ENCODE assay signal across 11 cellular contexts in the genomic region with DNA sequence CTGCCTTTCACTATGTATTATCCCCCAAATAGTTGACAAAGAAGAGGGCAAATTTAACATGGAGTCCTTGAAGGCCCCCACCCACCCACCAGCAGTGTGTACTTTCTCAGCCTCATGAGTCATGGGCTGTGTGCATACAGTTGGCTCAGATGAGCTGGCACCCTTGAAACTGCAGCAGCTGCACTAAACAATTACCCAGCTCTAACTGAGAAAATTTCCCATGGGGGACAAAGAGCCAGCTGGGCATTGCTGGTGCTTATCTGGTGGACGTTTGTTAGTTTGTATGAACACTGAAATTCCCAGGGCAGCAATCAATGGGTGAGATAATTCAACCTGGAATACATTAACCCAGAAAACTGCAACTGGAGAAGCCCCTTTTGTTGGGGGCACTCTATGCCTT.
A peak's percentile ranks its signal among the peaks of the same experiment; 100 is the strongest.
DNase-seq lines count a peak whose midpoint lies in the region; ATAC-seq and TF ChIP-seq lines count a peak whose summit lies in the region.
"Had no signal": no experiment of that assay in that cellular context is flagged by ENCODE, and none has a peak within 500 bp of the region (broad histone marks: within the 10 kb centered on the region; RNA-seq: fewer than 3 reads in every experiment).

No MANE protein-coding gene starts in this region.

- intact Hi-C loops in left lung (cut with DNase I) = no loop called here
- intact Hi-C loops in activated T-helper 1 cell treated with anti-CD3 and anti-CD28 coated beads, Interleukin-12 subunit alpha, Interleukin-12 subunit beta, Interleukin-2, Interleukin-4 antibody, amounts not matched to agents 30 ng/mL and 10 ng/mL and 1 ng/mL, durations not matched to agents 14 hours and 24 hours and 36 hours (cut with micrococcal nuclease) = no loop called here

- POLR2A ChIA-PET in SK-N-SH (lab: Yijun Ruan, JAX) = no interaction called here

- TF ChIP-seq RAD21 in SK-N-SH (IDR thresholded peaks at IDR 0.05; ENCODE audit: low read length) = no peak

- H3K36me3 ChIP-seq in left lung (no peaks in the 10 kb centered on the region), SK-N-SH (replicated peaks in 1 of 2; ENCODE audit: control insufficient read depth in 1 of 2, insufficient read depth in 2 of 2, low read length in 1 of 2) (no peaks in the 10 kb centered on the region)

- WGBS in SK-N-SH (ENCODE audit: low lambda C conversion rate) = 0% methylated on average over 1 of the region's 1 CpG

- DNase-seq in DMS53 (lab: John Stamatoyannopoulos, UW) = peak; percentile 97
- DNase-seq in RPMI7951 (ENCODE audit: low read depth) = peak; percentile 26
- DNase-seq in left lung = no peak
- DNase-seq in SK-N-SH = no peak
- no peak for DNase-seq in RKO (ENCODE audit: low spot score)
- DNase-seq in activated T-helper 1 cell treated with anti-CD3 and anti-CD28 coated beads, Interleukin-12 subunit alpha, Interleukin-12 subunit beta, Interleukin-2, Interleukin-4 antibody, amounts not matched to agents 30 ng/mL and 10 ng/mL and 1 ng/mL, durations not matched to agents 14 hours and 24 hours and 36 hours (ENCODE audit: low spot score) = no peak
- DNase-seq in activated effector memory CD4-positive, alpha-beta T cell treated with anti-CD3 and anti-CD28 coated beads, Interleukin-2, amount 50 U/mL, for 16 hours = no peak
- DNase-seq: stimulated activated CD4-positive, alpha-beta T cell treated with anti-CD3 and anti-CD28 coated beads, Interleukin-4, amount 100 ng/mL, for 1 hour had no signal

- H3K9me3 ChIP-seq in left lung = no peaks in the 10 kb centered on the region
- no peaks in the 10 kb centered on the region for H3K9me3 ChIP-seq in SK-N-SH

- no peaks in the 10 kb centered on the region for H3K4me1 Mint-ChIP-seq in activated T-helper 1 cell treated with anti-CD3 and anti-CD28 coated beads, Interleukin-12 subunit alpha, Interleukin-12 subunit beta, Interleukin-2, Interleukin-4 antibody, amounts not matched to agents 30 ng/mL and 10 ng/mL and 1 ng/mL, durations not matched to agents 14 hours and 24 hours and 36 hours (ENCODE audit: low read depth)

- no peaks in the 10 kb centered on the region for H3F3A ChIP-seq in SK-N-SH (replicated peaks; ENCODE audit: insufficient read depth)

- no peak for TF ChIP-seq CTCF in left lung (IDR thresholded peaks at IDR 0.05)
- TF ChIP-seq CTCF in SK-N-SH (IDR thresholded peaks at IDR 0.05) = no peak

- H3K4me1 ChIP-seq in left lung (no peaks in the 10 kb centered on the region), SK-N-SH (ENCODE audit: control insufficient read depth in 1 of 2, insufficient read depth in 2 of 2, low read depth in 1 of 2, low read length in 1 of 2) (no peaks in the 10 kb centered on the region)

- H4K20me1 ChIP-seq in SK-N-SH (ENCODE audit: insufficient read depth) = no peaks in the 10 kb centered on the region

- H3K9me2 ChIP-seq in SK-N-SH = no peaks in the 10 kb centered on the region

- no peak overlapping the region for H3K4me3 Mint-ChIP-seq in activated T-helper 1 cell treated with anti-CD3 and anti-CD28 coated beads, Interleukin-12 subunit alpha, Interleukin-12 subunit beta, Interleukin-2, Interleukin-4 antibody, amounts not matched to agents 30 ng/mL and 10 ng/mL and 1 ng/mL, durations not matched to agents 14 hours and 24 hours and 36 hours
- H3K4me3 Mint-ChIP-seq: mesothelial cell of epicardium had no signal

- H3K27ac ChIP-seq in left lung = no peak overlapping the region
- no peak overlapping the region for H3K27ac ChIP-seq in SK-N-SH (ENCODE audit: low read depth in 2 of 2, low read length in 1 of 2)

- H3K9ac ChIP-seq in SK-N-SH = no peak overlapping the region

- no peaks in the 10 kb centered on the region for H3K36me3 Mint-ChIP-seq in activated T-helper 1 cell treated with anti-CD3 and anti-CD28 coated beads, Interleukin-12 subunit alpha, Interleukin-12 subunit beta, Interleukin-2, Interleukin-4 antibody, amounts not matched to agents 30 ng/mL and 10 ng/mL and 1 ng/mL, durations not matched to agents 14 hours and 24 hours and 36 hours (ENCODE audit: low read depth)
- H3K36me3 Mint-ChIP-seq: activated naive CD4-positive, alpha-beta T cell treated with anti-CD3 and anti-CD28 coated beads, Interleukin-2, amount 50 U/mL, for 72 hours had no signal

- H3K4me2 ChIP-seq in SK-N-SH = no peak overlapping the region

- no peak overlapping the region for H3K27ac Mint-ChIP-seq in activated T-helper 1 cell treated with anti-CD3 and anti-CD28 coated beads, Interleukin-12 subunit alpha, Interleukin-12 subunit beta, Interleukin-2, Interleukin-4 antibody, amounts not matched to agents 30 ng/mL and 10 ng/mL and 1 ng/mL, durations not matched to agents 14 hours and 24 hours and 36 hours
- H3K27ac Mint-ChIP-seq: activated naive CD4-positive, alpha-beta T cell treated with anti-CD3 and anti-CD28 coated beads, Interleukin-2, amount 50 U/mL, for 72 hours; mesothelial cell of epicardium had no signal

- no peak for TF ChIP-seq EP300 in SK-N-SH (IDR thresholded peaks at IDR 0.05; ENCODE audit: borderline replicate concordance in 1 of 2, low read depth in 1 of 2, low read length in 1 of 2)

- H3K27me3 ChIP-seq in left lung (no peaks in the 10 kb centered on the region), SK-N-SH (ENCODE audit: insufficient read depth) (no peaks in the 10 kb centered on the region)

- peaks cover 4% of the 10 kb centered on the region for H3K9me3 Mint-ChIP-seq in activated T-helper 1 cell treated with anti-CD3 and anti-CD28 coated beads, Interleukin-12 subunit alpha, Interleukin-12 subunit beta, Interleukin-2, Interleukin-4 antibody, amounts not matched to agents 30 ng/mL and 10 ng/mL and 1 ng/mL, durations not matched to agents 14 hours and 24 hours and 36 hours

- no peak overlapping the region for H3K4me3 ChIP-seq in left lung
- H3K4me3 ChIP-seq in SK-N-SH (ENCODE audit: low read depth in 2 of 2, low read length in 1 of 2) = no peak overlapping the region

- no peak overlapping the region for H2AFZ ChIP-seq in SK-N-SH (ENCODE audit: low read depth)

- no peaks in the 10 kb centered on the region for H3K27me3 Mint-ChIP-seq in activated T-helper 1 cell treated with anti-CD3 and anti-CD28 coated beads, Interleukin-12 subunit alpha, Interleukin-12 subunit beta, Interleukin-2, Interleukin-4 antibody, amounts not matched to agents 30 ng/mL and 10 ng/mL and 1 ng/mL, durations not matched to agents 14 hours and 24 hours and 36 hours (ENCODE audit: insufficient read depth)

- ATAC-seq in HG03460 (IDR thresholded peaks at IDR 0.05; ENCODE audit: unreplicated experiment) = peak; percentile 78
- peak; percentile 31 for ATAC-seq in left lung
- ATAC-seq: activated naive CD4-positive, alpha-beta T cell treated with anti-CD3 and anti-CD28 coated beads, Interleukin-2, amount 50 U/mL, for 72 hours had no signal

- CTCF ChIA-PET in SK-N-SH (lab: Yijun Ruan, JAX) = no interaction called here

- H3K79me2 ChIP-seq in SK-N-SH (ENCODE audit: insufficient read depth) = no peaks in the 10 kb centered on the region

TF ChIP-seq in SK-N-SH, 30 proteins besides CTCF, POLR2A, EP300 and RAD21:
- TF ChIP-seq CHD2 (IDR thresholded peaks at IDR 0.05; ENCODE audit: low read length, partially characterized antibody) = no peak
- no peak for TF ChIP-seq MXI1 (IDR thresholded peaks at IDR 0.05; ENCODE audit: low read depth, low read length)
- TF ChIP-seq FOSL2 (IDR thresholded peaks at IDR 0.05; ENCODE audit: borderline replicate concordance, low read depth) = no peak
- no peak for TF ChIP-seq POLR2AphosphoS5 (IDR thresholded peaks at IDR 0.05; ENCODE audit: low read depth, low read length)
- no peak for TF ChIP-seq NFIC (IDR thresholded peaks at IDR 0.05; ENCODE audit: borderline replicate concordance)
- TF ChIP-seq JUND (IDR thresholded peaks at IDR 0.05) = no peak
- no peak for TF ChIP-seq YY1 (IDR thresholded peaks at IDR 0.05; ENCODE audit: low read depth)
- no peak for TF ChIP-seq USF1 (IDR thresholded peaks at IDR 0.05; ENCODE audit: borderline replicate concordance, low read depth)
- TF ChIP-seq ZBTB33 (IDR thresholded peaks at IDR 0.05; ENCODE audit: borderline replicate concordance, low read depth) = no peak

Comparison
In these comparisons a context has a peak if more than half of its experiments do, and no peak if none do; other contexts are left out.
1. DNase-seq: peak in DMS53 (single experiment) and RPMI7951 (single experiment); none in left lung (0 of 2), SK-N-SH (single experiment), RKO (single experiment), activated T-helper 1 cell treated with anti-CD3 and anti-CD28 coated beads, Interleukin-12 subunit alpha, Interleukin-12 subunit beta, Interleukin-2, Interleukin-4 antibody, amounts not matched to agents 30 ng/mL and 10 ng/mL and 1 ng/mL, durations not matched to agents 14 hours and 24 hours and 36 hours (single experiment) and activated effector memory CD4-positive, alpha-beta T cell treated with anti-CD3 and anti-CD28 coated beads, Interleukin-2, amount 50 U/mL, for 16 hours (single experiment).